ENCODE assay signal across 29 cellular contexts in genomic region chr20:62487564-62488086, GRCh38. TPM values are rescaled to one million over a fixed set of nuclear protein-coding genes. Genes with fewer than 3 reads are reported as not detected.
DNase-seq lines count a peak whose midpoint lies in the region; ATAC-seq and TF ChIP-seq lines count a peak whose summit lies in the region.
"Had no signal": no experiment of that assay in that cellular context is flagged by ENCODE, and none has a peak within 500 bp of the region (broad histone marks: within the 10 kb centered on the region; RNA-seq: fewer than 3 reads in every experiment).

No MANE protein-coding gene starts in this region.

- H3K36me3 ChIP-seq in Caco-2 (ENCODE audit: control insufficient read depth, insufficient read depth, low read length) (no peaks in the 10 kb centered on the region), Panc1 (ENCODE audit: control insufficient read depth, insufficient read depth, low read length) (no peaks in the 10 kb centered on the region), mucosa of descending colon (ENCODE audit: low read depth) (no peaks in the 10 kb centered on the region)
- H3K36me3 ChIP-seq: colonic mucosa, SJSA1, thoracic aorta had no signal

- H3K4me1 ChIP-seq in Caco-2 (peaks cover 78% of the 10 kb centered on the region), Panc1 (ENCODE audit: control insufficient read depth, insufficient read depth, low read length) (peaks cover 86% of the 10 kb centered on the region), mucosa of descending colon (ENCODE audit: low read depth) (no peaks in the 10 kb centered on the region)
- H3K4me1 ChIP-seq: colonic mucosa, SJSA1 had no signal

- ATAC-seq in Panc1, result no peak
- ATAC-seq in HG03095 (IDR thresholded peaks at IDR 0.05; ENCODE audit: unreplicated experiment), result no peak
- ATAC-seq in naive thymus-derived CD8-positive, alpha-beta T cell, result no peak
- ATAC-seq in mucosa of descending colon, result no peak
- ATAC-seq: activated naive CD8-positive, alpha-beta T cell treated with anti-CD3 and anti-CD28 coated beads, Interleukin-2, amount 50 U/mL, for 24 hours; left colon; stimulated activated naive B cell treated with anti-CD40 and anti-IgM and Interleukin-4, amounts not matched to agents 10 μg/mL and 1 μg/mL and 100 μg/mL, for 72 hours; T-helper 17 cell; WTC11 had no signal

- H3K9me3 ChIP-seq in Caco-2, result peaks cover 12% of the 10 kb centered on the region; the same call in 1 of the 2 replicates
- H3K9me3 ChIP-seq in Panc1 (ENCODE audit: control insufficient read depth, insufficient read depth, low read depth, low read length), result no peaks in the 10 kb centered on the region
- H3K9me3 ChIP-seq in mucosa of descending colon, result no peaks in the 10 kb centered on the region
- H3K9me3 ChIP-seq: colonic mucosa, SJSA1, thoracic aorta had no signal

- peak overlapping the region; percentile 38 for H3K4me3 Mint-ChIP-seq in Caco-2 (ENCODE audit: unreplicated experiment)
- H3K4me3 Mint-ChIP-seq in mesothelial cell of epicardium, result no peak overlapping the region
- H3K4me3 Mint-ChIP-seq in activated CD4-positive, alpha-beta memory T cell treated with anti-CD3 and anti-CD28 coated beads, Interleukin-2, amount 10 ng/mL, durations not matched to agents 7 days and 5 days, result no peak overlapping the region
- no peak overlapping the region for H3K4me3 Mint-ChIP-seq in naive thymus-derived CD8-positive, alpha-beta T cell
- H3K4me3 Mint-ChIP-seq: activated naive CD8-positive, alpha-beta T cell treated with anti-CD3 and anti-CD28 coated beads, Interleukin-2, amount 50 U/mL, for 24 hours; stimulated activated naive B cell treated with anti-CD40 and anti-IgM and Interleukin-4, amounts not matched to agents 10 μg/mL and 1 μg/mL and 100 μg/mL, for 72 hours; T-helper 17 cell; WTC11 had no signal

- CTCF ChIA-PET in Caco-2 (lab: Charles Lee), result interaction anchor here (0.5 to 1.1 kb wide), 4 partner anchors 9 to 949 kb away, joined by 3 to 5 read pairs (median 4); no protein-coding TSS in a partner anchor
- CTCF ChIA-PET in Panc1 (lab: Charles Lee), result no interaction called here
- CTCF ChIA-PET in activated CD4-positive, alpha-beta memory T cell treated with anti-CD3 and anti-CD28 coated beads, Interleukin-2, amount 10 ng/mL, durations not matched to agents 7 days and 5 days (lab: Charles Lee), result interaction anchor here (0.9 kb wide), 1 partner anchor 12 kb away, joined by 3 read pairs; no protein-coding TSS in a partner anchor

- POLR2A ChIA-PET in Caco-2 (lab: Charles Lee) (interaction anchor here (0.6 kb wide), 1 partner anchor 797 kb away, joined by 4 read pairs; no protein-coding TSS in a partner anchor), Panc1 (lab: Charles Lee) (no interaction called here)
- POLR2A ChIA-PET in activated CD4-positive, alpha-beta memory T cell treated with anti-CD3 and anti-CD28 coated beads, Interleukin-2, amount 10 ng/mL, durations not matched to agents 7 days and 5 days (lab: Charles Lee), result no interaction called here
- POLR2A ChIA-PET in naive thymus-derived CD8-positive, alpha-beta T cell (lab: Charles Lee), result interaction anchor here (0.5 kb wide), 1 partner anchor 16 kb away, joined by 6 read pairs; no protein-coding TSS in a partner anchor

- peak; percentile 68 for TF ChIP-seq POLR2A in erythroblast (IDR thresholded peaks at IDR 0.05; ENCODE audit: low read length)

- H3K4me1 Mint-ChIP-seq in Caco-2 (ENCODE audit: low read depth, unreplicated experiment) (peaks cover 67% of the 10 kb centered on the region), mesothelial cell of epicardium (peaks cover 60% of the 10 kb centered on the region)
- H3K4me1 Mint-ChIP-seq in activated CD4-positive, alpha-beta memory T cell treated with anti-CD3 and anti-CD28 coated beads, Interleukin-2, amount 10 ng/mL, durations not matched to agents 7 days and 5 days, result no peaks in the 10 kb centered on the region
- H3K4me1 Mint-ChIP-seq in naive thymus-derived CD8-positive, alpha-beta T cell, result peaks cover 0 to 7% (median 4%) of the 10 kb centered on the region in 4 donors

- intact Hi-C loops in Caco-2 (cut with micrococcal nuclease; ENCODE audit: unreplicated experiment) (loop anchor here (1.0 to 5.0 kb wide), 4 partner anchors 9 to 305 kb away; partner anchors contain the start of gene CABLES2), Panc1 (cut with micrococcal nuclease; ENCODE audit: unreplicated experiment) (no loop called here), mucosa of descending colon (cut with DNase I, micrococcal nuclease) (no loop called here)

- H3K9me3 Mint-ChIP-seq in Caco-2 (ENCODE audit: unreplicated experiment) (peaks cover 11% of the 10 kb centered on the region), mesothelial cell of epicardium (no peaks in the 10 kb centered on the region)
- H3K9me3 Mint-ChIP-seq in activated CD4-positive, alpha-beta memory T cell treated with anti-CD3 and anti-CD28 coated beads, Interleukin-2, amount 10 ng/mL, durations not matched to agents 7 days and 5 days, result no peaks in the 10 kb centered on the region
- no peaks in the 10 kb centered on the region for H3K9me3 Mint-ChIP-seq in naive thymus-derived CD8-positive, alpha-beta T cell
- H3K9me3 Mint-ChIP-seq: activated naive CD8-positive, alpha-beta T cell treated with anti-CD3 and anti-CD28 coated beads, Interleukin-2, amount 50 U/mL, for 24 hours; stimulated activated naive B cell treated with anti-CD40 and anti-IgM and Interleukin-4, amounts not matched to agents 10 μg/mL and 1 μg/mL and 100 μg/mL, for 72 hours had no signal

- BruUV-seq in Caco-2 (replicated peaks; lab: Mats Ljungman, UMichigan), result no TSS peak
- no TSS peak for BruUV-seq in Panc1 (replicated peaks; lab: Mats Ljungman, UMichigan)

- no peak for TF ChIP-seq CTCF in Caco-2 (IDR thresholded peaks at IDR 0.05; ENCODE audit: insufficient read depth in 1 of 2, low read depth in 1 of 2, low read length in 1 of 2, severe bottlenecking in 1 of 2, unreplicated experiment in 1 of 2)
- no peak for TF ChIP-seq CTCF in Panc1 (IDR thresholded peaks at IDR 0.05)
- TF ChIP-seq CTCF in mesothelial cell of epicardium (IDR thresholded peaks at IDR 0.05; ENCODE audit: unreplicated experiment), result no peak
- no peak for TF ChIP-seq CTCF in mucosa of descending colon (IDR thresholded peaks at IDR 0.05)

- DNase-seq in Caco-2 (peak; percentile 87 to 93), Panc1 (ENCODE audit: low read depth, low spot score) (no peak), erythroblast (lab: John Stamatoyannopoulos, UW) (peak; percentile 87 to 96), mesothelial cell of epicardium (ENCODE audit: low spot score in 2 of 2, unreplicated experiment in 2 of 2) (no peak), mucosa of descending colon (no peak)
- DNase-seq in activated CD4-positive, alpha-beta memory T cell treated with anti-CD3 and anti-CD28 coated beads, Interleukin-2, amount 10 ng/mL, durations not matched to agents 7 days and 5 days, result no peak
- DNase-seq in naive thymus-derived CD8-positive, alpha-beta T cell, result no peak
- DNase-seq: activated CD4-positive, alpha-beta T cell treated with anti-CD3 and anti-CD28 coated beads, Interleukin-2, amount 50 U/mL, for 4 hours; activated gamma-delta T cell; activated naive CD8-positive, alpha-beta T cell treated with anti-CD3 and anti-CD28 coated beads, Interleukin-2, amount 50 U/mL, for 24 hours; colonic mucosa; Karpas-422; left colon; midbrain; MV-4-11; NCI-H187; NCI-H345; PC-9; stimulated activated naive B cell treated with anti-CD40 and anti-IgM and Interleukin-4, amounts not matched to agents 10 μg/mL and 1 μg/mL and 100 μg/mL, for 72 hours; T-helper 17 cell had no signal

- no peaks in the 10 kb centered on the region for H3K27me3 ChIP-seq in Caco-2 (replicated peaks; ENCODE audit: control insufficient read depth, insufficient read depth, low read length)
- H3K27me3 ChIP-seq in Panc1 (ENCODE audit: control insufficient read depth, insufficient read depth, low read length), result no peaks in the 10 kb centered on the region

- in situ Hi-C loops in Panc1 (cut with HindIII; ENCODE audit: low pct_unique_long_range_greater_than_20kb, low sequenced_read_pairs), result no loop called here

- H3K4me3 ChIP-seq in Caco-2 (ENCODE audit: low read depth, low read length) (no peak overlapping the region), Panc1 (ENCODE audit: low read depth in 2 of 2, low read length in 2 of 2) (no peak overlapping the region), mucosa of descending colon (no peak overlapping the region)
- H3K4me3 ChIP-seq: colonic mucosa, PC-9, SJSA1, skin epidermis, thoracic aorta had no signal

- H3K36me3 Mint-ChIP-seq in Caco-2 (ENCODE audit: insufficient read depth, unreplicated experiment) (no peaks in the 10 kb centered on the region), mesothelial cell of epicardium (no peaks in the 10 kb centered on the region)
- no peaks in the 10 kb centered on the region for H3K36me3 Mint-ChIP-seq in activated CD4-positive, alpha-beta memory T cell treated with anti-CD3 and anti-CD28 coated beads, Interleukin-2, amount 10 ng/mL, durations not matched to agents 7 days and 5 days (ENCODE audit: low read depth)
- H3K36me3 Mint-ChIP-seq in naive thymus-derived CD8-positive, alpha-beta T cell, result no peaks in the 10 kb centered on the region
- H3K36me3 Mint-ChIP-seq: stimulated activated naive B cell treated with anti-CD40 and anti-IgM and Interleukin-4, amounts not matched to agents 10 μg/mL and 1 μg/mL and 100 μg/mL, for 72 hours; WTC11 had no signal

- H3K27ac Mint-ChIP-seq in Caco-2 (ENCODE audit: unreplicated experiment), result peak overlapping the region; percentile 88
- H3K27ac Mint-ChIP-seq in mesothelial cell of epicardium, result peak overlapping the region; percentile 95
- H3K27ac Mint-ChIP-seq in activated CD4-positive, alpha-beta memory T cell treated with anti-CD3 and anti-CD28 coated beads, Interleukin-2, amount 10 ng/mL, durations not matched to agents 7 days and 5 days, result no peak overlapping the region
- H3K27ac Mint-ChIP-seq in naive thymus-derived CD8-positive, alpha-beta T cell, result no peak overlapping the region
- H3K27ac Mint-ChIP-seq: activated naive CD8-positive, alpha-beta T cell treated with anti-CD3 and anti-CD28 coated beads, Interleukin-2, amount 50 U/mL, for 24 hours; stimulated activated naive B cell treated with anti-CD40 and anti-IgM and Interleukin-4, amounts not matched to agents 10 μg/mL and 1 μg/mL and 100 μg/mL, for 72 hours; T-helper 17 cell; WTC11 had no signal

- peak overlapping the region; percentile 84 for H3K27ac ChIP-seq in Panc1 (ENCODE audit: low read length)
- H3K27ac ChIP-seq: C4-2B, colonic mucosa, PC-9, SJSA1, skin epidermis, thoracic aorta had no signal

- no peaks in the 10 kb centered on the region for H3K27me3 Mint-ChIP-seq in Caco-2 (ENCODE audit: insufficient read depth, unreplicated experiment)
- H3K27me3 Mint-ChIP-seq in mesothelial cell of epicardium (ENCODE audit: low read depth), result peaks cover 10% of the 10 kb centered on the region
- peaks cover 36% of the 10 kb centered on the region for H3K27me3 Mint-ChIP-seq in activated CD4-positive, alpha-beta memory T cell treated with anti-CD3 and anti-CD28 coated beads, Interleukin-2, amount 10 ng/mL, durations not matched to agents 7 days and 5 days
- peaks cover 14 to 85% (median 41%) of the 10 kb centered on the region in 5 donors for H3K27me3 Mint-ChIP-seq in naive thymus-derived CD8-positive, alpha-beta T cell

RNA-seq across cellular contexts. Expression of gene GATA5, which starts 11.8 kb away (rescaled TPM):
- total RNA-seq in Caco-2 (2022), result 0.12 and 0.25 TPM in 2 replicates
- total RNA-seq in Panc1 (2021; ENCODE audit: unreplicated experiment), result 53.2 TPM
- polyA plus RNA-seq in Panc1 (2012; ENCODE audit: insufficient read length), result 45.6 TPM
- total RNA-seq in mesothelial cell of epicardium, result 26.0 to 30.0 TPM (median 27.5 TPM) in 3 replicates
- total RNA-seq in activated CD4-positive, alpha-beta memory T cell treated with anti-CD3 and anti-CD28 coated beads, Interleukin-2, amount 10 ng/mL, durations not matched to agents 7 days and 5 days, result not detected
- total RNA-seq in naive thymus-derived CD8-positive, alpha-beta T cell, result not detected
- not detected for polyA plus RNA-seq in naive thymus-derived CD8-positive, alpha-beta T cell
- under 1 TPM in 2 of 3 donors, not detected in 1; 0.14 to 0.22 TPM for total RNA-seq in mucosa of descending colon
- total RNA-seq: HT1080, left colon, SJSA1, T-helper 17 cell had no signal
- polyA plus RNA-seq: AG04450, neural cell had no signal

Comparison
In these comparisons a context has a peak if more than half of its experiments do, and no peak if none do; other contexts are left out.
1. DNase-seq: peak in Caco-2 (2 of 2) and erythroblast (2 of 2); none in Panc1 (single experiment), mesothelial cell of epicardium (0 of 2), activated CD4-positive, alpha-beta memory T cell treated with anti-CD3 and anti-CD28 coated beads, Interleukin-2, amount 10 ng/mL, durations not matched to agents 7 days and 5 days (single experiment), naive thymus-derived CD8-positive, alpha-beta T cell (0 of 10) and mucosa of descending colon (0 of 3).
2. H3K27ac Mint-ChIP-seq: peak in Caco-2 (single experiment) and mesothelial cell of epicardium (single experiment); none in activated CD4-positive, alpha-beta memory T cell treated with anti-CD3 and anti-CD28 coated beads, Interleukin-2, amount 10 ng/mL, durations not matched to agents 7 days and 5 days (single experiment) and naive thymus-derived CD8-positive, alpha-beta T cell (0 of 10).
3. RNA of gene GATA5, which starts 11.8 kb away (total RNA-seq): 53.2 TPM in Panc1 (single experiment) and 26.0 to 30.0 TPM in mesothelial cell of epicardium; 0.12 to 0.25 TPM in Caco-2, 0.14 to 0.22 TPM in mucosa of descending colon, not detected in activated CD4-positive, alpha-beta memory T cell treated with anti-CD3 and anti-CD28 coated beads, Interleukin-2, amount 10 ng/mL, durations not matched to agents 7 days and 5 days and not detected in naive thymus-derived CD8-positive, alpha-beta T cell; every median in the first group is over 10 times any median in the second.
4. POLR2A ChIA-PET loops: an anchor here in Caco-2 (0.6 kb wide) and naive thymus-derived CD8-positive, alpha-beta T cell (0.5 kb wide); none called in Panc1 and activated CD4-positive, alpha-beta memory T cell treated with anti-CD3 and anti-CD28 coated beads, Interleukin-2, amount 10 ng/mL, durations not matched to agents 7 days and 5 days.